ENCODE assay signal across 16 cellular contexts in genomic region chr15:68261980-68262379, GRCh38. TPM values are rescaled to one million over a fixed set of nuclear protein-coding genes. Genes with fewer than 3 reads are reported as not detected.
DNase-seq lines count a peak whose midpoint lies in the region; ATAC-seq and TF ChIP-seq lines count a peak whose summit lies in the region.
"Had no signal": no experiment of that assay in that cellular context is flagged by ENCODE, and none has a peak within 500 bp of the region (broad histone marks: within the 10 kb centered on the region; RNA-seq: fewer than 3 reads in every experiment).

No MANE protein-coding gene starts in this region.

- H3K27me3 ChIP-seq in iPS-20b (ENCODE audit: insufficient read depth, low read length): no peaks in the 10 kb centered on the region
- H3K27me3 ChIP-seq in WERI-Rb-1 (ENCODE audit: insufficient read depth, low read depth, severe bottlenecking): no peaks in the 10 kb centered on the region

- DNase-seq in WTC11 (ENCODE audit: low spot score) (no peak), NCI-H1930 (lab: John Stamatoyannopoulos, UW) (no peak), WERI-Rb-1 (no peak)
- DNase-seq: C1 segment of cervical spinal cord; Calu3; CD4-positive, alpha-beta memory T cell; COR-L47; DMS53; DMS79 treated with DMSO at 0.1 percent for 48 hours; GF-D8; H9; HFFc6 had no signal

- no peak overlapping the region for H3K4me3 Mint-ChIP-seq in WTC11
- H3K4me3 Mint-ChIP-seq: CD4-positive, alpha-beta memory T cell; H9; HFFc6 had no signal

- H3K4me1 ChIP-seq in HEK293 (ENCODE audit: control insufficient read depth, insufficient read depth, low read length) (no peaks in the 10 kb centered on the region), iPS-20b (ENCODE audit: insufficient read depth, low read length) (peaks cover 38% of the 10 kb centered on the region; the same call in 1 of the 2 replicates)

- peaks cover 34% of the 10 kb centered on the region for H3K4me1 Mint-ChIP-seq in WTC11

- H3K9me3 Mint-ChIP-seq in WTC11: peaks cover 5% of the 10 kb centered on the region; the same call in 1 of the 2 replicates
- H3K9me3 Mint-ChIP-seq: CD4-positive, alpha-beta memory T cell; HFFc6 had no signal

- TF ChIP-seq CTCF in HEK293 (tag by site-specific recombination; IDR thresholded peaks at IDR 0.05) (no peak), WTC11 (IDR thresholded peaks at IDR 0.05) (no peak), WERI-Rb-1 (IDR thresholded peaks at IDR 0.05; ENCODE audit: low read depth, low read length) (no peak)

- H3K36me3 Mint-ChIP-seq in WTC11: no peaks in the 10 kb centered on the region
- H3K36me3 Mint-ChIP-seq: CD4-positive, alpha-beta memory T cell had no signal

- H3K4me3 ChIP-seq in HEK293 (ENCODE audit: low read depth, low read length): no peak overlapping the region
- H3K4me3 ChIP-seq in iPS-20b (ENCODE audit: low read length): no peak overlapping the region
- H3K4me3 ChIP-seq in WERI-Rb-1 (ENCODE audit: low read depth, low read length): no peak overlapping the region

- CTCF ChIA-PET in HEK293 (lab: Yijun Ruan, JAX): interaction anchor here (0.5 to 1.6 kb wide), 4 partner anchors 9 to 1024 kb away, joined by 3 to 6 read pairs (median 4); no protein-coding TSS in a partner anchor
- CTCF ChIA-PET in WTC11 (lab: Charles Lee): interaction anchor here (0.7 to 1.8 kb wide), 5 partner anchors 9 to 411 kb away, joined by 3 to 5 read pairs (median 4); partner anchors contain the start of gene FEM1B

- H3K9me3 ChIP-seq in HEK293 (ENCODE audit: control insufficient read depth, insufficient read depth, low read depth, low read length) (no peaks in the 10 kb centered on the region), iPS-20b (ENCODE audit: insufficient read depth, low read depth, low read length) (no peaks in the 10 kb centered on the region), WERI-Rb-1 (ENCODE audit: severe bottlenecking) (no peaks in the 10 kb centered on the region)

- no peak overlapping the region for H3K9ac ChIP-seq in iPS-20b (ENCODE audit: low read depth, low read length)

- ATAC-seq in WTC11 (no peak), HG02610 (IDR thresholded peaks at IDR 0.05; ENCODE audit: unreplicated experiment) (no peak)
- ATAC-seq: HCT116 had no signal

- H3K27ac Mint-ChIP-seq in WTC11: 0 out of 2 replicates have a peak overlapping the region, but pooled peaks have one; percentile 42
- H3K27ac Mint-ChIP-seq: CD4-positive, alpha-beta memory T cell; HFFc6 had no signal

- no peaks in the 10 kb centered on the region for H3K27me3 Mint-ChIP-seq in WTC11 (ENCODE audit: low read depth)

- POLR2A ChIA-PET in HEK293 (lab: Yijun Ruan, JAX) (interaction anchor here (0.6 to 0.9 kb wide), 2 partner anchors 9 to 16 kb away, joined by 3 to 4 read pairs; partner anchors contain the start of gene FEM1B), WTC11 (lab: Charles Lee) (no interaction called here)

- H3K27ac ChIP-seq in HEK293 (ENCODE audit: extremely low read depth, low read depth, low read length) (no peak overlapping the region), iPS-20b (ENCODE audit: low read length) (peak overlapping the region; percentile 7), WERI-Rb-1 (no peak overlapping the region)

- H3K36me3 ChIP-seq in HEK293 (ENCODE audit: control insufficient read depth in 2 of 2, insufficient read depth in 1 of 2, low read length in 2 of 2) (no peaks in the 10 kb centered on the region), iPS-20b (ENCODE audit: insufficient read depth, low read depth, low read length) (no peaks in the 10 kb centered on the region), WERI-Rb-1 (no peaks in the 10 kb centered on the region)

TF ChIP-seq in HEK293, 187 proteins besides CTCF, POLR2A, EP300 and RAD21:
- no peak for TF ChIP-seq ZNF510 (tag by site-specific recombination; IDR thresholded peaks at IDR 0.05; ENCODE audit: insufficient replicate concordance)
- TF ChIP-seq ZNF146 (tag by site-specific recombination; IDR thresholded peaks at IDR 0.05): peak; percentile 91
- no peak for TF ChIP-seq ZFP69B (tag by site-specific recombination; IDR thresholded peaks at IDR 0.05)
- TF ChIP-seq ZFHX2 (tag by site-specific recombination; conservative IDR thresholded peaks at IDR 0.05): no peak
- no peak for TF ChIP-seq ZXDB (tag by site-specific recombination; IDR thresholded peaks at IDR 0.05)
- no peak for TF ChIP-seq ZNF514 (tag by site-specific recombination; IDR thresholded peaks at IDR 0.05)
- no peak for TF ChIP-seq TCF7L2 (IDR thresholded peaks at IDR 0.05; ENCODE audit: borderline replicate concordance, low read depth, low read length)
- TF ChIP-seq, protein P1, sequence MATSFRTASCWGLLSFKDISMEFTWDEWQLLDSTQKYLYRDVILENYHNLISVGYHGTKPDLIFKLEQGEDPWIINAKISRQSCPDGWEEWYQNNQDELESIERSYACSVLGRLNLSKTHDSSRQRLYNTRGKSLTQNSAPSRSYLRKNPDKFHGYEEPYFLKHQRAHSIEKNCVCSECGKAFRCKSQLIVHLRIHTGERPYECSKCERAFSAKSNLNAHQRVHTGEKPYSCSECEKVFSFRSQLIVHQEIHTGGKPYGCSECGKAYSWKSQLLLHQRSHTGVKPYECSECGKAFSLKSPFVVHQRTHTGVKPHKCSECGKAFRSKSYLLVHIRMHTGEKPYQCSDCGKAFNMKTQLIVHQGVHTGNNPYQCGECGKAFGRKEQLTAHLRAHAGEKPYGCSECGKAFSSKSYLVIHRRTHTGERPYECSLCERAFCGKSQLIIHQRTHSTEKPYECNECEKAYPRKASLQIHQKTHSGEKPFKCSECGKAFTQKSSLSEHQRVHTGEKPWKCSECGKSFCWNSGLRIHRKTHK (tag by site-specific recombination; IDR thresholded peaks at IDR 0.05): no peak
- TF ChIP-seq HOXA7 (CRISPR knock-in tag; IDR thresholded peaks at IDR 0.05; ENCODE audit: borderline replicate concordance): no peak

TF ChIP-seq in WTC11, 78 proteins besides CTCF, POLR2A, EP300 and RAD21 (continues in another document):
- TF ChIP-seq CBFB (CRISPR knock-in tag; IDR thresholded peaks at IDR 0.05; ENCODE audit: low read depth) (no peak), ARID4B (CRISPR knock-in tag; IDR thresholded peaks at IDR 0.05; ENCODE audit: borderline replicate concordance) (no peak), SOX15 (CRISPR knock-in tag; IDR thresholded peaks at IDR 0.05) (no peak), IRF2 (CRISPR knock-in tag; IDR thresholded peaks at IDR 0.05; ENCODE audit: borderline replicate concordance, low read depth) (no peak)
- TF ChIP-seq, protein P2, sequence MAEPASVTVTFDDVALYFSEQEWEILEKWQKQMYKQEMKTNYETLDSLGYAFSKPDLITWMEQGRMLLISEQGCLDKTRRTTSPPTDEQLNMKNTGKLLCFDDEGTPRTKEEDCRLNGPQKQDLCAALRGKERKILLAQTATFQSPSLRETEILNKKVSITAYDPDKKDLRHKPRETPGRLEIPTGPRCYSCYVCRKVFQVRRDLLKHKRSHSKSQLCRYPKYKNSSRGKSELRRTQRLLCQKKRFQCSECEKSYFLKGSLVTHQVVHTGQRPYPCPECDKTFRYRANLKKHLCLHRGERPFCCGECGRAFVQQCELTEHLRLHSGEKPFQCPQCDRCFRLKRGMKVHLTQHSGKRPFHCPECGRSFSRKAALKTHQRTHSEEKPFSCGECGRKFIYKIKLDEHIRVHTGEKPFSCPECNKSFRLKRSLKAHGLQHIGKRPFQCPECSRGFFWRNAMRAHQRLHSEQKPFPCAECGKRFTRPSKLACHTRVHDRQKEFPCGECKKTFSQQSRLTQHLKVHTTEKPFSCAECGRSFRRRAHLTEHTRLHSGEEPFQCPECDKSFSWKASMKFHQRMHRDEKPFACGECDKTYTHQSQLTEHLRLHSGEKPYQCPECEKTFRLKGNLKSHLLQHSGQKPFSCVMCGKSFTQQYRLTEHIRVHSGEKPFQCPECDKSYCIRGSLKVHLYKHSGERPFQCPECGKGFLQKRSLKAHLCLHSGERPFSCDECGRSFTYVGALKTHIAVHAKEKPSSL (CRISPR knock-in tag; conservative IDR thresholded peaks at IDR 0.05): no peak

RNA-seq across cellular contexts. Expression of gene FEM1B, which starts 15.6 kb away (rescaled TPM):
- total RNA-seq in WTC11 (2021): 59.7 to 64.8 TPM (median 62.4 TPM) in 3 replicates

RNA-seq across cellular contexts. Expression of gene CLN6, which starts 32.5 kb away (rescaled TPM):
- 50.2 to 52.2 TPM (median 50.8 TPM) in 3 replicates for total RNA-seq in WTC11 (2021)

RNA-seq across cellular contexts. Expression of gene CALML4, which starts 56.8 kb away (rescaled TPM):
- 8.9 to 10.1 TPM (median 9.8 TPM) in 3 replicates for total RNA-seq in WTC11 (2021)
